Comparison of ENCODE assay signal across 13 cellular contexts in the genomic region with DNA sequence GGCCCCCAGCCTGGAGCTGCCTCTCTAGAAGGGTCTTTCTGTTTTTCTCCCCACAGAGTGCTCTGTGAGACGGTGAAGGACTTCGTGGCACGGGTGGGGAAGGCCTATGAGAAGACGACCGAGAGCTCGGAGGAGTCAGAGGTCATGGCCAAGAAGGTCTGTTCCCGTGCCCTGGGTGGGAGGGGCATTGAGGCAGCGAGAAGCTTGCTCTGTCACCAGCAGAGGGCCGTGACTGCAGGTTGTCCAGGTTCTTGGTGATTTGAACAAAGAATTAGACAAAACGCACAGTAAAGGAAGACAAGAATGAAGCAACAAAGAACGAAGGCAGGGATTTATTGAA.
DNase-seq lines count a peak whose midpoint lies in the region; ATAC-seq and TF ChIP-seq lines count a peak whose summit lies in the region.
"Had no signal": no experiment of that assay in that cellular context is flagged by ENCODE, and none has a peak within 500 bp of the region (broad histone marks: within the 10 kb centered on the region; RNA-seq: fewer than 3 reads in every experiment).

No MANE protein-coding gene starts in this region.

- no peak for ATAC-seq in activated naive CD8-positive, alpha-beta T cell treated with anti-CD3 and anti-CD28 coated beads, Interleukin-2, amount 50 U/mL, for 24 hours
- no peak for ATAC-seq in activated T-helper 17 cell treated with anti-CD3 and anti-CD28 coated beads, Interleukin-2, amount 50 U/mL, for 72 hours (replicated peaks)

- H3K4me1 ChIP-seq in stomach = peaks cover 24 to 61% (median 40%) of the 10 kb centered on the region in 4 donors

- H3K27me3 ChIP-seq in stomach = no peaks in the 10 kb centered on the region

- no peaks in the 10 kb centered on the region for H3K27me3 Mint-ChIP-seq in activated naive CD8-positive, alpha-beta T cell treated with anti-CD3 and anti-CD28 coated beads for 36 hours
- H3K27me3 Mint-ChIP-seq in activated naive CD8-positive, alpha-beta T cell treated with anti-CD3 and anti-CD28 coated beads, Interleukin-2, amount 50 U/mL, for 24 hours = no peaks in the 10 kb centered on the region
- no peaks in the 10 kb centered on the region for H3K27me3 Mint-ChIP-seq in activated T-helper 17 cell treated with anti-CD3 and anti-CD28 coated beads, Interleukin-2, amount 50 U/mL, for 72 hours

- H3K27ac Mint-ChIP-seq in activated naive CD8-positive, alpha-beta T cell treated with anti-CD3 and anti-CD28 coated beads for 36 hours = peak overlapping the region; percentile 36
- no peak overlapping the region for H3K27ac Mint-ChIP-seq in activated naive CD8-positive, alpha-beta T cell treated with anti-CD3 and anti-CD28 coated beads, Interleukin-2, amount 50 U/mL, for 24 hours
- H3K27ac Mint-ChIP-seq in activated T-helper 17 cell treated with anti-CD3 and anti-CD28 coated beads, Interleukin-2, amount 50 U/mL, for 72 hours = no peak overlapping the region

- H3K9me3 Mint-ChIP-seq in activated naive CD8-positive, alpha-beta T cell treated with anti-CD3 and anti-CD28 coated beads for 36 hours = no peaks in the 10 kb centered on the region
- no peaks in the 10 kb centered on the region for H3K9me3 Mint-ChIP-seq in activated naive CD8-positive, alpha-beta T cell treated with anti-CD3 and anti-CD28 coated beads, Interleukin-2, amount 50 U/mL, for 24 hours
- H3K9me3 Mint-ChIP-seq in activated T-helper 17 cell treated with anti-CD3 and anti-CD28 coated beads, Interleukin-2, amount 50 U/mL, for 72 hours = no peaks in the 10 kb centered on the region

- no peak overlapping the region for H3K4me3 ChIP-seq in stomach
- H3K4me3 ChIP-seq: coronary artery, skin epidermis had no signal

- 33 to 72% (median 55%) methylated on average over 11 of the region's 11 CpGs for WGBS in stomach, 5 donors

- TF ChIP-seq POLR2A in erythroblast (IDR thresholded peaks at IDR 0.05; ENCODE audit: low read length) = no peak
- no peak for TF ChIP-seq POLR2A in stomach (IDR thresholded peaks at IDR 0.05)

- H3K36me3 Mint-ChIP-seq in activated naive CD8-positive, alpha-beta T cell treated with anti-CD3 and anti-CD28 coated beads for 36 hours = peaks cover 21% of the 10 kb centered on the region
- peaks cover 40% of the 10 kb centered on the region for H3K36me3 Mint-ChIP-seq in activated naive CD8-positive, alpha-beta T cell treated with anti-CD3 and anti-CD28 coated beads, Interleukin-2, amount 50 U/mL, for 24 hours (ENCODE audit: low read depth)
- H3K36me3 Mint-ChIP-seq in activated T-helper 17 cell treated with anti-CD3 and anti-CD28 coated beads, Interleukin-2, amount 50 U/mL, for 72 hours (ENCODE audit: low read depth) = peaks cover 76% of the 10 kb centered on the region

- H3K36me3 ChIP-seq in stomach = peaks cover 91 to 98% (median 95%) of the 10 kb centered on the region in 4 donors

- H3K4me1 Mint-ChIP-seq in activated naive CD8-positive, alpha-beta T cell treated with anti-CD3 and anti-CD28 coated beads for 36 hours = peaks cover 8% of the 10 kb centered on the region
- peaks cover 6% of the 10 kb centered on the region for H3K4me1 Mint-ChIP-seq in activated naive CD8-positive, alpha-beta T cell treated with anti-CD3 and anti-CD28 coated beads, Interleukin-2, amount 50 U/mL, for 24 hours
- H3K4me1 Mint-ChIP-seq in activated T-helper 17 cell treated with anti-CD3 and anti-CD28 coated beads, Interleukin-2, amount 50 U/mL, for 72 hours = peaks cover 13% of the 10 kb centered on the region

- H3K27ac ChIP-seq in stomach = peak overlapping the region; percentile 51 to 81 (median 60)
- H3K27ac ChIP-seq: coronary artery, skin epidermis had no signal

- intact Hi-C loops in stomach (cut with DNase I; ENCODE audit: low total_unique reads) = loop anchor here (10.0 kb wide), 1 partner anchor 93 kb away; a partner anchor contains a TSS

- no peak overlapping the region for H3K4me3 Mint-ChIP-seq in activated naive CD8-positive, alpha-beta T cell treated with anti-CD3 and anti-CD28 coated beads for 36 hours
- no peak overlapping the region for H3K4me3 Mint-ChIP-seq in activated naive CD8-positive, alpha-beta T cell treated with anti-CD3 and anti-CD28 coated beads, Interleukin-2, amount 50 U/mL, for 24 hours
- H3K4me3 Mint-ChIP-seq in activated T-helper 17 cell treated with anti-CD3 and anti-CD28 coated beads, Interleukin-2, amount 50 U/mL, for 72 hours = no peak overlapping the region

- DNase-seq in activated naive CD8-positive, alpha-beta T cell treated with anti-CD3 and anti-CD28 coated beads for 36 hours = no peak
- no peak for DNase-seq in activated naive CD8-positive, alpha-beta T cell treated with anti-CD3 and anti-CD28 coated beads, Interleukin-2, amount 50 U/mL, for 24 hours
- DNase-seq in NCI-H82 treated with DMSO at 0.1 percent for 48 hours (lab: John Stamatoyannopoulos, UW; ENCODE audit: unreplicated experiment) (peak; percentile 2), erythroblast (lab: John Stamatoyannopoulos, UW) (peak; percentile 25 to 38), stomach (no peak), nucleus accumbens (lab: John Stamatoyannopoulos, UW) (no peak), globus pallidus (ENCODE audit: low spot score) (no peak)
- DNase-seq: activated CD4-positive, alpha-beta T cell treated with anti-CD3 and anti-CD28 coated beads, Interleukin-2, amount 50 U/mL, for 1 hour; COR-L47; NCI-H446 treated with DMSO at 0.1 percent for 48 hours had no signal

- H3K9me3 ChIP-seq in stomach = no peaks in the 10 kb centered on the region

- no peak for TF ChIP-seq CTCF in stomach (IDR thresholded peaks at IDR 0.05)

- no peak for TF ChIP-seq EP300 in stomach (IDR thresholded peaks at IDR 0.05)

Comparison
In these comparisons a context has a peak if more than half of its experiments do, and no peak if none do; other contexts are left out.
1. DNase-seq: peak in NCI-H82 treated with DMSO at 0.1 percent for 48 hours (single experiment) and erythroblast (2 of 2); none in activated naive CD8-positive, alpha-beta T cell treated with anti-CD3 and anti-CD28 coated beads for 36 hours (single experiment), activated naive CD8-positive, alpha-beta T cell treated with anti-CD3 and anti-CD28 coated beads, Interleukin-2, amount 50 U/mL, for 24 hours (single experiment), stomach (single experiment), nucleus accumbens (0 of 56) and globus pallidus (single experiment).